30 cellular contexts compared by ENCODE assay signal in the genomic region with DNA sequence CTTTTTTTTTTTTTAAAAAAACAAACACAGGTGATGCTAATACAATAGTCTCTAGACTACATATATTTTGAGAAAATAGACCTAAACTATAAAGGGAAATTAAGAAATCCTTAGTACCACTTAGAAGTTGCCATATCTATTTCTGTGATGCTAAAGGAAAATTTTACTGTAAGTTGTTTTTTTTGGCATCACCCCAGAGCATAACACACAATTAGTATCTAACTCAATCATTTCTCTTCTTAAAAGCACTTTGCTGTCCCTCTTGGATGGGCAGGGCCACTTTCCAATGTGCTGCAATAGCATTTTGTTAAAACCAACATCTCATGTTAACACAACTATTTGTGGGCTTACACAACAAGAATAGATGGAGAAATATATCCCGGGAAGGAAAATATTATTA.
"Had no signal": no experiment of that assay in that cellular context is flagged by ENCODE, and none has a peak within 500 bp of the region (broad histone marks: within the 10 kb centered on the region; RNA-seq: fewer than 3 reads in every experiment).

No MANE protein-coding gene starts in this region.

- H3K4me1 ChIP-seq: colonic mucosa, esophagus muscularis mucosa, esophagus squamous epithelium, foreskin keratinocyte, gastrocnemius medialis, gastroesophageal sphincter, heart left ventricle, heart right ventricle had no signal

- ATAC-seq: effector memory CD8-positive, alpha-beta T cell; esophagus mucosa; foreskin keratinocyte; gastrocnemius medialis; gastroesophageal sphincter; heart left ventricle; heart right ventricle had no signal

- H3K27me3 Mint-ChIP-seq: dendritic cell treated with granulocyte-macrophage colony-stimulating factor and Interleukin-4, amounts not matched to agents 40 ng/mL and 50 ng/mL, for 4 days had no signal

- H3K79me2 ChIP-seq: hepatocyte had no signal

- H3K27ac ChIP-seq: colonic mucosa, coronary artery, dorsolateral prefrontal cortex, epithelial cell of prostate, esophagus muscularis mucosa, esophagus squamous epithelium, foreskin keratinocyte, gastrocnemius medialis, gastroesophageal sphincter, heart right ventricle, hepatocyte had no signal

- H2AFZ ChIP-seq: hepatocyte had no signal

- H3K27me3 ChIP-seq: colonic mucosa, dorsolateral prefrontal cortex, esophagus muscularis mucosa, esophagus squamous epithelium, gastrocnemius medialis, gastroesophageal sphincter, heart left ventricle, heart right ventricle, hepatocyte had no signal

- H3K4me3 ChIP-seq: colonic mucosa, coronary artery, dorsolateral prefrontal cortex, esophagus muscularis mucosa, esophagus squamous epithelium, gastrocnemius medialis, gastroesophageal sphincter, heart left ventricle, heart right ventricle, hepatocyte had no signal

- H3K4me2 ChIP-seq: hepatocyte had no signal

- H3K4me1 Mint-ChIP-seq: endodermal cell had no signal

- H3K9me3 ChIP-seq: colonic mucosa, esophagus muscularis mucosa, esophagus squamous epithelium, gastrocnemius medialis, gastroesophageal sphincter, heart left ventricle, heart right ventricle had no signal

- H3K9me3 Mint-ChIP-seq: effector memory CD8-positive, alpha-beta T cell had no signal

- FAIRE-seq: colon, endometrium, endothelial cell of umbilical vein, frontal cortex had no signal

- H3K27ac Mint-ChIP-seq: dendritic cell treated with granulocyte-macrophage colony-stimulating factor and Interleukin-4, amounts not matched to agents 40 ng/mL and 50 ng/mL, for 4 days; effector memory CD8-positive, alpha-beta T cell; endodermal cell had no signal

- DNase-seq: colonic mucosa; cortex of kidney; dermis blood vessel endothelial cell; dorsolateral prefrontal cortex; effector CD4-positive, alpha-beta T cell; effector CD8-positive, alpha-beta T cell; effector memory CD4-positive, alpha-beta T cell; effector memory CD8-positive, alpha-beta T cell; endodermal cell; erythroblast; esophagus squamous epithelium; foreskin fibroblast; foreskin keratinocyte; foreskin melanocyte; gastrocnemius medialis; glutamatergic neuron; head of caudate nucleus; heart left ventricle; heart right ventricle had no signal

- H3K36me3 ChIP-seq: colonic mucosa, esophagus muscularis mucosa, esophagus squamous epithelium, gastrocnemius medialis, gastroesophageal sphincter, heart left ventricle, heart right ventricle had no signal

- H3K4me3 Mint-ChIP-seq: dendritic cell treated with granulocyte-macrophage colony-stimulating factor and Interleukin-4, amounts not matched to agents 40 ng/mL and 50 ng/mL, for 4 days; effector memory CD8-positive, alpha-beta T cell; endodermal cell had no signal
